In genomic region chr9:133759146-133759900, GRCh38 we compare ENCODE assay signal across 18 cellular contexts. TPM values are rescaled to one million over a fixed set of nuclear protein-coding genes. Genes with fewer than 3 reads are reported as not detected.
A peak's percentile ranks its signal among the peaks of the same experiment; 100 is the strongest.
DNase-seq lines count a peak whose midpoint lies in the region; ATAC-seq, FAIRE-seq and TF ChIP-seq lines count a peak whose summit lies in the region.
"Had no signal": no experiment of that assay in that cellular context is flagged by ENCODE, and none has a peak within 500 bp of the region (broad histone marks: within the 10 kb centered on the region; RNA-seq: fewer than 3 reads in every experiment).

No MANE protein-coding gene starts in this region.

- intact Hi-C loops in Panc1 (cut with micrococcal nuclease; ENCODE audit: unreplicated experiment), result no loop called here
- intact Hi-C loops in heart left ventricle (cut with DNase I), result no loop called here
- intact Hi-C loops in activated naive CD4-positive, alpha-beta T cell treated with anti-CD3 and anti-CD28 coated beads for 36 hours (cut with micrococcal nuclease), result no loop called here

- CTCF ChIA-PET in Panc1 (lab: Charles Lee), result interaction anchor here (0.6 kb wide), 1 partner anchor 23 kb away, joined by 3 read pairs; no protein-coding TSS in a partner anchor
- CTCF ChIA-PET in activated naive CD4-positive, alpha-beta T cell treated with anti-CD3 and anti-CD28 coated beads for 36 hours (lab: Charles Lee), result no interaction called here

- peaks cover 12 to 15% (median 12%) of the 10 kb centered on the region in 3 donors for H3K4me1 Mint-ChIP-seq in naive B cell
- H3K4me1 Mint-ChIP-seq in activated naive CD4-positive, alpha-beta T cell treated with anti-CD3 and anti-CD28 coated beads for 36 hours (ENCODE audit: low read depth), result no peaks in the 10 kb centered on the region
- H3K4me1 Mint-ChIP-seq: stimulated activated effector memory CD8-positive, alpha-beta T cell treated with anti-CD3 and anti-CD28 coated beads, Interleukin-12 subunit alpha, Interleukin-12 subunit beta, amount 100 ng/mL, for 72 hours had no signal

- no peak for TF ChIP-seq POLR2A in heart left ventricle (IDR thresholded peaks at IDR 0.05)

- 0 out of 2 replicates have a peak, but pooled peaks have one; percentile 42 for ATAC-seq in Panc1
- peak; percentile 24 to 89 (median 84) for ATAC-seq in heart left ventricle
- no peak for ATAC-seq in naive B cell (ENCODE audit: low read depth in 2 of 2)
- no peak for ATAC-seq in HG03432 (IDR thresholded peaks at IDR 0.05; ENCODE audit: unreplicated experiment)
- ATAC-seq: stimulated activated effector memory CD8-positive, alpha-beta T cell treated with anti-CD3 and anti-CD28 coated beads, Interleukin-12 subunit alpha, Interleukin-12 subunit beta, amount 100 ng/mL, for 72 hours had no signal

- no peak for FAIRE-seq in RCC 7860 (lab: Jason Lieb, UNC)
- FAIRE-seq: TTC549 had no signal

- H3K36me3 Mint-ChIP-seq in naive B cell, result peaks cover 2 to 16% of the 10 kb centered on the region in 2 donors
- no peaks in the 10 kb centered on the region for H3K36me3 Mint-ChIP-seq in activated naive CD4-positive, alpha-beta T cell treated with anti-CD3 and anti-CD28 coated beads for 36 hours (ENCODE audit: low read depth)
- H3K36me3 Mint-ChIP-seq: stimulated activated effector memory CD8-positive, alpha-beta T cell treated with anti-CD3 and anti-CD28 coated beads, Interleukin-12 subunit alpha, Interleukin-12 subunit beta, amount 100 ng/mL, for 72 hours had no signal

- TF ChIP-seq CTCF in Panc1 (IDR thresholded peaks at IDR 0.05) (no peak), heart left ventricle (IDR thresholded peaks at IDR 0.05) (no peak)

- H3K9me3 ChIP-seq in Panc1 (ENCODE audit: control insufficient read depth, insufficient read depth, low read depth, low read length) (no peaks in the 10 kb centered on the region), heart left ventricle (peaks cover 0 to 2% (median 0%) of the 10 kb centered on the region in 12 donors)
- H3K9me3 ChIP-seq: gastrocnemius medialis had no signal

- H3K36me3 ChIP-seq in Panc1 (ENCODE audit: control insufficient read depth, insufficient read depth, low read length) (no peaks in the 10 kb centered on the region), heart left ventricle (peaks cover 0 to 12% (median 4%) of the 10 kb centered on the region in 9 donors)
- H3K36me3 ChIP-seq: gastrocnemius medialis had no signal

- in situ Hi-C loops in Panc1 (cut with HindIII; ENCODE audit: low pct_unique_long_range_greater_than_20kb, low sequenced_read_pairs), result no loop called here

- POLR2A ChIA-PET in Panc1 (lab: Charles Lee), result no interaction called here

- DNase-seq in AG08396 (ENCODE audit: low spot score) (peak; percentile 57), Panc1 (ENCODE audit: low read depth, low spot score) (no peak), heart left ventricle (peak in 3 of 5 donors; percentile 48 to 66 (median 56)), naive B cell (no peak), RCC 7860 (ENCODE audit: low spot score) (no peak), NCI-H345 treated with DMSO at 0.1 percent for 48 hours (lab: John Stamatoyannopoulos, UW; ENCODE audit: unreplicated experiment) (no peak)
- no peak for DNase-seq in activated naive CD4-positive, alpha-beta T cell treated with anti-CD3 and anti-CD28 coated beads for 36 hours
- DNase-seq: amygdala; EL; NCI-H1417 treated with DMSO at 0.1 percent for 48 hours; NCI-H524 treated with DMSO at 0.1 percent for 48 hours; SHP77; stimulated activated CD4-positive, alpha-beta T cell treated with anti-CD3 and anti-CD28 coated beads, Interleukin-1b, Interleukin-23, amount 100 ng/mL, for 48 hours had no signal

- H3K27me3 ChIP-seq in Panc1 (ENCODE audit: control insufficient read depth, insufficient read depth, low read length) (no peaks in the 10 kb centered on the region), heart left ventricle (peaks cover 0 to 19% (median 0%) of the 10 kb centered on the region in 9 donors)

- peak overlapping the region in 4 of 6 donors; percentile 26 to 77 (median 60) for H3K27ac Mint-ChIP-seq in naive B cell
- H3K27ac Mint-ChIP-seq in activated naive CD4-positive, alpha-beta T cell treated with anti-CD3 and anti-CD28 coated beads for 36 hours, result no peak overlapping the region
- H3K27ac Mint-ChIP-seq: stimulated activated effector memory CD8-positive, alpha-beta T cell treated with anti-CD3 and anti-CD28 coated beads, Interleukin-12 subunit alpha, Interleukin-12 subunit beta, amount 100 ng/mL, for 72 hours had no signal

- H3K4me3 Mint-ChIP-seq in naive B cell, result no peak overlapping the region
- H3K4me3 Mint-ChIP-seq in activated naive CD4-positive, alpha-beta T cell treated with anti-CD3 and anti-CD28 coated beads for 36 hours, result no peak overlapping the region
- H3K4me3 Mint-ChIP-seq: stimulated activated effector memory CD8-positive, alpha-beta T cell treated with anti-CD3 and anti-CD28 coated beads, Interleukin-12 subunit alpha, Interleukin-12 subunit beta, amount 100 ng/mL, for 72 hours had no signal

- 53 to 86% (median 78%) methylated on average over 31 to 32 of the region's 32 CpGs for WGBS in heart left ventricle, 4 donors

- no TSS peak for BruUV-seq in Panc1 (replicated peaks; lab: Mats Ljungman, UMichigan)

- no peaks in the 10 kb centered on the region for H3K27me3 Mint-ChIP-seq in naive B cell
- peaks cover 2% of the 10 kb centered on the region for H3K27me3 Mint-ChIP-seq in activated naive CD4-positive, alpha-beta T cell treated with anti-CD3 and anti-CD28 coated beads for 36 hours (ENCODE audit: low read depth)

- H3K4me3 ChIP-seq in Panc1 (ENCODE audit: low read depth in 2 of 2, low read length in 2 of 2) (no peak overlapping the region), heart left ventricle (no peak overlapping the region)
- H3K4me3 ChIP-seq: gastrocnemius medialis had no signal

- H3K4me1 ChIP-seq in Panc1 (ENCODE audit: control insufficient read depth, insufficient read depth, low read length) (no peaks in the 10 kb centered on the region), heart left ventricle (peaks cover 0 to 6% (median 0%) of the 10 kb centered on the region in 12 donors)
- H3K4me1 ChIP-seq: gastrocnemius medialis, parathyroid adenoma had no signal

- no peaks in the 10 kb centered on the region for H3K9me3 Mint-ChIP-seq in naive B cell
- H3K9me3 Mint-ChIP-seq in activated naive CD4-positive, alpha-beta T cell treated with anti-CD3 and anti-CD28 coated beads for 36 hours, result peaks cover 3% of the 10 kb centered on the region

- H3K27ac ChIP-seq in Panc1 (ENCODE audit: low read length), result no peak overlapping the region
- no peak overlapping the region for H3K27ac ChIP-seq in heart left ventricle
- H3K27ac ChIP-seq: gastrocnemius medialis, parathyroid adenoma had no signal

RNA-seq across cellular contexts. Expression of gene SARDH, which starts 21.2 kb away (rescaled TPM):
- total RNA-seq in Panc1 (2021; ENCODE audit: unreplicated experiment), result 0.13 TPM
- polyA plus RNA-seq in Panc1 (2012; ENCODE audit: insufficient read length), result 0.56 TPM
- 1 to 10 TPM in 2 of 9 donors, under 1 TPM in 7; 0.23 to 1.7 (median 0.70) TPM for total RNA-seq in heart left ventricle
- polyA plus RNA-seq in heart left ventricle, result under 1 TPM; 0.19 to 0.29 TPM
- under 1 TPM in 1 of 6 donors, not detected in 5; 0.21 TPM for polyA plus RNA-seq in naive B cell (ENCODE audit: low read depth in 6 of 6)
- total RNA-seq in activated naive CD4-positive, alpha-beta T cell treated with anti-CD3 and anti-CD28 coated beads for 36 hours, result 1 to 10 TPM; 7.7 TPM

Comparison
In these comparisons a context has a peak if more than half of its experiments do, and no peak if none do; other contexts are left out.
1. DNase-seq: peak in AG08396 (single experiment) and heart left ventricle (3 of 5); none in Panc1 (single experiment), naive B cell (single experiment), activated naive CD4-positive, alpha-beta T cell treated with anti-CD3 and anti-CD28 coated beads for 36 hours (single experiment), RCC 7860 (single experiment) and NCI-H345 treated with DMSO at 0.1 percent for 48 hours (single experiment).
2. ATAC-seq: peak in Panc1 (single experiment) and heart left ventricle (4 of 4); none in naive B cell (0 of 2) and HG03432 (single experiment).